Comparison of ENCODE assay signal across 9 cellular contexts in the genomic region with DNA sequence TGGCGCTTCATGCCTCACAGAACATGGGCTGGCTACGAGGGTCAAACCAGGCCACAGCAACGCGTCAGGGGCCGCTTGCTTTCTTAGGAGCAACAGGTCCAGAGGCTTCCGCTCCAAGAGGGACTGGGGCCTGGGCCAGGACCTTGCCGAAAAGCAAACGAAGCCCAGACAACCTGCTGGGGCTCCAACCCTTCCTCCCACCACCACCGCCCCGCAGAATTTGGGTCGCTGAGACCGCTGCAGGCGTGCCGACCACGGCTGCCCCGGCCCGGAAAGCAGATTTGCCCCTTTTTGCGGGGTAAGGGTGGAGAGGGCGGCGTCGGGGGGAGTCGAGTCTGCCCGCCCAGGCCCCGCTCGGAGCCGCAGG. TPM values are rescaled to one million over a fixed set of nuclear protein-coding genes. Genes with fewer than 3 reads are reported as not detected.
DNase-seq lines count a peak whose midpoint lies in the region; ATAC-seq and TF ChIP-seq lines count a peak whose summit lies in the region.
"Had no signal": no experiment of that assay in that cellular context is flagged by ENCODE, and none has a peak within 500 bp of the region (broad histone marks: within the 10 kb centered on the region; RNA-seq: fewer than 3 reads in every experiment).

No MANE protein-coding gene starts in this region.

- no peak for DNase-seq in activated T-cell treated with anti-CD3 and anti-CD28 coated beads, Interleukin-2, amount 50 U/mL, for 24 hours
- no peak for DNase-seq in activated T-cell treated with anti-CD3 and anti-CD28 coated beads, Interleukin-2, amount 50 U/mL, for 1 hour
- no peak for DNase-seq in central memory CD8-positive, alpha-beta T cell (ENCODE audit: low spot score in 2 of 2)
- DNase-seq in lung (ENCODE audit: low spot score) = no peak
- no peak for DNase-seq in upper lobe of right lung
- DNase-seq in GM03348 (ENCODE audit: low spot score) = no peak

- H3K27ac ChIP-seq in KMS-11 (no peak overlapping the region), lung (ENCODE audit: low read depth in 1 of 2, low read length in 1 of 2) (peak overlapping the region; percentile 65 to 80), upper lobe of right lung (peak overlapping the region; percentile 85)

- H3K9me3 ChIP-seq in lung (ENCODE audit: control insufficient read depth in 2 of 2, insufficient read depth in 1 of 2, low read length in 1 of 2) (peaks cover 0 to 5% of the 10 kb centered on the region in 2 donors), upper lobe of right lung (no peaks in the 10 kb centered on the region)

- H3K9ac ChIP-seq in KMS-11 = no peak overlapping the region; the same call in 1 of the 2 replicates

- peaks cover 92% of the 10 kb centered on the region for H3K27me3 ChIP-seq in KMS-11 (ENCODE audit: insufficient read depth, low read depth)
- H3K27me3 ChIP-seq in lung (ENCODE audit: control insufficient read depth, insufficient read depth) = no peaks in the 10 kb centered on the region
- no peaks in the 10 kb centered on the region for H3K27me3 ChIP-seq in upper lobe of right lung

- TF ChIP-seq CTCF in KMS-11 (conservative IDR thresholded peaks at IDR 0.05; ENCODE audit: low read depth, low read length) (no peak), lung (IDR thresholded peaks at IDR 0.05; ENCODE audit: control extremely low read depth, extremely low read depth) (no peak), upper lobe of right lung (IDR thresholded peaks at IDR 0.05) (no peak)

- H3K9me3 Mint-ChIP-seq in activated T-cell treated with anti-CD3 and anti-CD28 coated beads, Interleukin-2, amount 50 U/mL, for 24 hours = no peaks in the 10 kb centered on the region
- no peaks in the 10 kb centered on the region for H3K9me3 Mint-ChIP-seq in central memory CD8-positive, alpha-beta T cell

- no peak for ATAC-seq in central memory CD8-positive, alpha-beta T cell (replicated peaks; ENCODE audit: extremely low read depth, poor library complexity, severe bottlenecking)
- ATAC-seq in lung (ENCODE audit: insufficient read depth, low FRiP score) = no peak
- no peak for ATAC-seq in upper lobe of right lung
- no peak for ATAC-seq in HG03571 (IDR thresholded peaks at IDR 0.05; ENCODE audit: unreplicated experiment)

- peaks cover 20% of the 10 kb centered on the region for H3K36me3 Mint-ChIP-seq in activated T-cell treated with anti-CD3 and anti-CD28 coated beads, Interleukin-2, amount 50 U/mL, for 24 hours (ENCODE audit: low read depth)
- peaks cover 18% of the 10 kb centered on the region for H3K36me3 Mint-ChIP-seq in central memory CD8-positive, alpha-beta T cell (ENCODE audit: insufficient read depth)

- H3K4me2 ChIP-seq in KMS-11 = peak overlapping the region; percentile 53; the same call in 1 of the 2 replicates

- no peaks in the 10 kb centered on the region for H4K20me1 ChIP-seq in KMS-11 (ENCODE audit: insufficient read depth)

- 0 out of 2 replicates have a peak overlapping the region, but pooled peaks have one; percentile 10 for H2AFZ ChIP-seq in KMS-11 (ENCODE audit: low read depth)

- intact Hi-C loops in upper lobe of right lung (cut with DNase I) = no loop called here

- H3K4me1 Mint-ChIP-seq in activated T-cell treated with anti-CD3 and anti-CD28 coated beads, Interleukin-2, amount 50 U/mL, for 24 hours (ENCODE audit: low read depth) = peaks cover 28% of the 10 kb centered on the region
- H3K4me1 Mint-ChIP-seq in central memory CD8-positive, alpha-beta T cell = peaks cover 30% of the 10 kb centered on the region

- H3K36me3 ChIP-seq in KMS-11 (ENCODE audit: insufficient read depth) (no peaks in the 10 kb centered on the region), lung (ENCODE audit: control insufficient read depth in 2 of 2, insufficient read depth in 2 of 2, low read length in 2 of 2) (no peaks in the 10 kb centered on the region), upper lobe of right lung (no peaks in the 10 kb centered on the region)

- peak overlapping the region; percentile 87 for H3K4me3 Mint-ChIP-seq in activated T-cell treated with anti-CD3 and anti-CD28 coated beads, Interleukin-2, amount 50 U/mL, for 24 hours
- peak overlapping the region; percentile 79 for H3K4me3 Mint-ChIP-seq in central memory CD8-positive, alpha-beta T cell

- peaks cover 12% of the 10 kb centered on the region for H3K4me1 ChIP-seq in KMS-11 (ENCODE audit: low read depth, poor library complexity, severe bottlenecking)
- peaks cover 0 to 16% of the 10 kb centered on the region in 2 donors for H3K4me1 ChIP-seq in lung (ENCODE audit: control insufficient read depth in 2 of 2, insufficient read depth in 2 of 2, low read length in 2 of 2)
- H3K4me1 ChIP-seq in upper lobe of right lung = peaks cover 26% of the 10 kb centered on the region

- H3K27me3 Mint-ChIP-seq in activated T-cell treated with anti-CD3 and anti-CD28 coated beads, Interleukin-2, amount 50 U/mL, for 24 hours = peaks cover 5% of the 10 kb centered on the region
- H3K27me3 Mint-ChIP-seq in central memory CD8-positive, alpha-beta T cell = peaks cover 7% of the 10 kb centered on the region

- H3K79me2 ChIP-seq in KMS-11 (ENCODE audit: insufficient read depth, low read depth) = no peaks in the 10 kb centered on the region

- 14 to 15% methylated on average over 26 of the region's 26 CpGs for whole genome bisulfite sequencing in lung, 2 donors

- peak overlapping the region; percentile 91 for H3K27ac Mint-ChIP-seq in activated T-cell treated with anti-CD3 and anti-CD28 coated beads, Interleukin-2, amount 50 U/mL, for 24 hours
- peak overlapping the region; percentile 90 for H3K27ac Mint-ChIP-seq in central memory CD8-positive, alpha-beta T cell (ENCODE audit: low read depth)

- H3K4me3 ChIP-seq in KMS-11 (IDR thresholded peaks at IDR 0.05; ENCODE audit: insufficient read depth, low read depth, low read length) (no peak overlapping the region), lung (peak overlapping the region; percentile 76), upper lobe of right lung (peak overlapping the region; percentile 77)

RNA-seq across cellular contexts. Expression of gene GRIN1, which starts 9.9 kb away (rescaled TPM):
- under 1 TPM; 0.06 to 0.49 TPM for total RNA-seq in lung
- under 1 TPM; 0.18 to 0.51 TPM for polyA plus RNA-seq in lung
- total RNA-seq in upper lobe of right lung = 0.64 TPM
- total RNA-seq: glomerular endothelial cell had no signal

RNA-seq across cellular contexts. Expression of gene DPP7, which starts 14.5 kb away (rescaled TPM):
- 100 to 1,000 TPM in 1 of 2 donors, 10 to 100 TPM in 1; 48.0 to 236 TPM for total RNA-seq in lung
- 100 to 1,000 TPM; 220 to 436 TPM for polyA plus RNA-seq in lung
- total RNA-seq in upper lobe of right lung = 183 TPM

RNA-seq across cellular contexts. Expression of gene LRRC26, which starts 40.8 kb away (rescaled TPM):
- total RNA-seq in lung (1 to 10 TPM in 1 of 2 donors, under 1 TPM in 1; 0.77 to 5.2 TPM), upper lobe of right lung (not detected)
- under 1 TPM; 0.12 to 0.37 TPM for polyA plus RNA-seq in lung
- total RNA-seq: glomerular endothelial cell had no signal

RNA-seq across cellular contexts. Expression of gene MAN1B1, which starts 42.3 kb away (rescaled TPM):
- total RNA-seq in lung (10 to 100 TPM; 56.7 to 70.9 TPM), upper lobe of right lung (39.4 TPM)
- polyA plus RNA-seq in lung = 10 to 100 TPM; 40.3 to 56.9 TPM

RNA-seq across cellular contexts. Expression of gene TMEM210, which starts 42.8 kb away (rescaled TPM):
- total RNA-seq in lung (not detected), upper lobe of right lung (not detected)
- not detected for polyA plus RNA-seq in lung
- total RNA-seq: glomerular endothelial cell had no signal
